Comparison of ENCODE assay signal across 8 cellular contexts in the genomic region with DNA sequence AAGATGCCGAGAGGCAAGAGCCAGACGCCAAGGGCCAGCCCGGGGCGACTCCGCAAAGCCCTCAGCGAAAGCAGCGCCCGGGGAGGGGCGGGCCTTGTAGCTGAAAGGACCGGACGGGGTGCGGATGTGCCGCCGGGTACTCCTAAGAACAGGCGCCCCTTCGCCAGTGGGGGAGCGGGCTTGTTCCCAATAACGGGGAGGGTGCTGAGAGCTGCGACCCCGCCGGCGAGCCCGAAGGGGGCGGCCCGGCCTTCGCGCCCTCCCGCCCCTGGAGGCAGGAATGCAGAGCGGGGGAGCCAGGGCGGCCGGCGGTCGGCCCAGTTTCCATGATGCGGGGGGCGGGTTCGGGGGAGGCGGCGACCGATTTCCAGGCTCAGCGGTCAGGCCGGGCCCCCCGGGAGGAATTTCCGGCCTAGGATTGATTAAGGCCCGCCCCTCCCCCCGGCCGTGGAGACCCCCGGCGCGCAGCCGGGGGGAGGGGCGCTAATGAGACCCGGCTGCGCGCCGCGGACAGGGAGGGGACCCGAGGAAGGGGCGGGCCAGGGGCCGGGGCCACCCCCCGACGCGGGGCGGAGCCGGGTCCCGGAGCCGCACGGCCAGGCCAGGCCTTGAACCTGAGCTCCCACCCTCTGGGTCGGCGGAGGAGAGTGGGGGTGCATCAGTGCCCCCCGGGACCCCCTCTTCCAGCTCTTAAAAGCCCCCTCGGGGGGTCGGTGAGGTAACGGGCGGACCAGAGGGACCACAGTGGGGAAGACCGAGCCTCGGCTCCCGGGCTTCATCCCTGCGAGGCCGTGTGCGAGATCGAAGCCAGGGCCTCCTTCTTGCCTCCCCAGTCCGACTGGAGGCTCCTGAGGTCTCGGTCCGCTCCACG. TPM values are rescaled to one million over a fixed set of nuclear protein-coding genes. Genes with fewer than 3 reads are reported as not detected.
DNase-seq lines count a peak whose midpoint lies in the region; ATAC-seq, FAIRE-seq and TF ChIP-seq lines count a peak whose summit lies in the region.

No MANE protein-coding gene starts in this region.

- 0% methylated on average over 2 of the region's 85 CpGs; no CpG with 5 or more reads in 1 of the 2 donors for WGBS in gastroesophageal sphincter (ENCODE audit: low coverage in 1 of 2), 2 donors
- 0 to 1% (median 0%) methylated on average over 28 to 85 of the region's 85 CpGs for WGBS in ovary, 3 donors

- no peak for TF ChIP-seq POLR2A in GM12892 (IDR thresholded peaks at IDR 0.05; ENCODE audit: low read depth, low read length)
- peak; percentile 84 to 86 for TF ChIP-seq POLR2A in gastroesophageal sphincter (IDR thresholded peaks at IDR 0.05)
- TF ChIP-seq POLR2A in ovary (IDR thresholded peaks at IDR 0.05), result peak; percentile 89

- peak; percentile 83 for ATAC-seq in gastroesophageal sphincter
- ATAC-seq in upper lobe of right lung, result peak; percentile 55
- ATAC-seq in GM18870 (IDR thresholded peaks at IDR 0.05; ENCODE audit: unreplicated experiment), result no peak

- H3K4me1 ChIP-seq in gastroesophageal sphincter (peaks cover 0 to 50% (median 14%) of the 10 kb centered on the region in 3 donors), ovary (ENCODE audit: insufficient read depth) (peaks cover 14% of the 10 kb centered on the region), upper lobe of right lung (peaks cover 18% of the 10 kb centered on the region)

- TF ChIP-seq EP300 in gastroesophageal sphincter (IDR thresholded peaks at IDR 0.05) (peak; percentile 48), ovary (IDR thresholded peaks at IDR 0.05) (peak; percentile 29)

- H3K27ac ChIP-seq in gastroesophageal sphincter (peak overlapping the region; percentile 89 to 99 (median 94)), ovary (peak overlapping the region; percentile 91 to 95), upper lobe of right lung (peak overlapping the region; percentile 86)

- DNase-seq in GM12892 (ENCODE audit: insufficient read length) (peak; percentile 64), RPMI7951 (ENCODE audit: low read depth) (peak; percentile 70), ovary (peak; percentile 93 to 96 (median 95)), upper lobe of right lung (peak; percentile 77), NOMO-1 (lab: John Stamatoyannopoulos, UW; ENCODE audit: unreplicated experiment in 2 of 2) (no peak)
- peak; percentile 31 for DNase-seq in activated gamma-delta T cell treated with anti-CD3 and anti-CD28 coated beads, Interleukin-2, amount 50 U/mL, for 16 hours (ENCODE audit: low read depth)

- peak in 3 of 4 experiments; percentile 95 to 100 (median 100) for TF ChIP-seq CTCF in gastroesophageal sphincter (IDR thresholded peaks at IDR 0.05)
- peak; percentile 90 to 100 (median 100) for TF ChIP-seq CTCF in ovary (IDR thresholded peaks at IDR 0.05)
- peak; percentile 59 for TF ChIP-seq CTCF in upper lobe of right lung (IDR thresholded peaks at IDR 0.05)

- H3K4me3 ChIP-seq in gastroesophageal sphincter (peak overlapping the region; percentile 45 to 61), ovary (peak overlapping the region; percentile 66), upper lobe of right lung (peak overlapping the region; percentile 63)

- no peak for FAIRE-seq in GM12892 (lab: Jason Lieb, UNC)

- H3K9me3 ChIP-seq in gastroesophageal sphincter, result no peaks in the 10 kb centered on the region
- no peaks in the 10 kb centered on the region for H3K9me3 ChIP-seq in ovary
- no peaks in the 10 kb centered on the region for H3K9me3 ChIP-seq in upper lobe of right lung

- H3K27me3 ChIP-seq in gastroesophageal sphincter, result peaks cover 7% of the 10 kb centered on the region
- no peaks in the 10 kb centered on the region for H3K27me3 ChIP-seq in ovary
- H3K27me3 ChIP-seq in upper lobe of right lung, result peaks cover 16% of the 10 kb centered on the region

- no peaks in the 10 kb centered on the region for H3K36me3 ChIP-seq in gastroesophageal sphincter
- H3K36me3 ChIP-seq in ovary, result no peaks in the 10 kb centered on the region
- H3K36me3 ChIP-seq in upper lobe of right lung, result no peaks in the 10 kb centered on the region

- intact Hi-C loops in ovary (cut with DNase I) (loop anchor here (5.0 to 10.0 kb wide), 4 partner anchors 58 to 242 kb away; a partner anchor contains a TSS), upper lobe of right lung (cut with DNase I) (no loop called here)

RNA-seq across cellular contexts. Expression of a gene that starts 0.9 kb away (rescaled TPM):
- polyA plus RNA-seq in GM12892 (2012; ENCODE audit: missing spikeins), result 0.11 TPM
- total RNA-seq in RPMI7951 (2014; rRNA removed; shearing (Covaris generic)), result 4.3 and 5.2 TPM in 2 replicates
- 10 to 100 TPM; 22.6 to 39.7 (median 30.7) TPM for total RNA-seq in gastroesophageal sphincter
- total RNA-seq in ovary, result 10 to 100 TPM; 16.2 to 65.9 (median 32.6) TPM
- polyA plus RNA-seq in ovary, result 10 to 100 TPM; 22.6 to 26.3 TPM
- total RNA-seq in upper lobe of right lung, result 8.7 TPM

RNA-seq across cellular contexts. Expression of a gene that starts 57.1 kb away (rescaled TPM):
- 62.8 TPM for polyA plus RNA-seq in GM12892 (2012; ENCODE audit: missing spikeins)
- 43.5 and 48.1 TPM in 2 replicates for total RNA-seq in RPMI7951 (2014; rRNA removed; shearing (Covaris generic))
- total RNA-seq in gastroesophageal sphincter (100 to 1,000 TPM in 1 of 4 donors, 10 to 100 TPM in 3; 82.7 to 112 (median 96.8) TPM), ovary (100 to 1,000 TPM in 1 of 7 donors, 10 to 100 TPM in 6; 55.2 to 111 (median 88.2) TPM), upper lobe of right lung (89.0 TPM)
- 100 to 1,000 TPM in 1 of 2 donors, 10 to 100 TPM in 1; 70.5 to 135 TPM for polyA plus RNA-seq in ovary

Comparison
In these comparisons a context has a peak if more than half of its experiments do, and no peak if none do; other contexts are left out.
1. DNase-seq: peak in GM12892 (single experiment), RPMI7951 (single experiment), activated gamma-delta T cell treated with anti-CD3 and anti-CD28 coated beads, Interleukin-2, amount 50 U/mL, for 16 hours (single experiment), ovary (5 of 5) and upper lobe of right lung (single experiment); none in NOMO-1 (0 of 2).
2. Peak in every context shown above with its lines, with median percentiles within 50 percentile points of each other: H3K27ac ChIP-seq, H3K4me3 ChIP-seq and CTCF ChIP-seq.